ENCODE assay signal across 7 cellular contexts in the genomic region with DNA sequence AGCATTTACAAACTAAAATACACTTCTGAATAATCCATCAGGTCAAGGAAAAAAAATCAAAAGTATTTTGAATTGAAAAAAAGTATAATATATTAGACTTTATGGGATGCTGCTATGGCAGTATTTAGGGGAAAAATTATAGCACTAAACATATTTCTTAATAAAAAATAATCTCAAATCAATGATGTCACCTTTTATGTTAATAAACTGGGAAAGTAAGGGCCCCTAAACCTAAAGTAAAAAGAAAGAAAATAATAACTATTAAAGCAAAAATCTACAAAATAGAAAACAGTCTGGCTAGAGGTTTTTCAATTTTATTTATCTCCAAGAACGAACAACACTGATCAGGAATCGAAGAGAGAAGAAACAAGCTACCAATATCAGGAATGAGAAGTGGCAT.
"Had no signal": no experiment of that assay in that cellular context is flagged by ENCODE, and none has a peak within 500 bp of the region (broad histone marks: within the 10 kb centered on the region; RNA-seq: fewer than 3 reads in every experiment).

No MANE protein-coding gene starts in this region.

- H3K4me3 ChIP-seq: GM23248, HAP-1 had no signal

- H3K4me1 ChIP-seq: HAP-1 had no signal

- H3K27ac ChIP-seq: GM23248, KMS-11 had no signal

- FAIRE-seq: HTR-8/SVneo had no signal

- H3K9me3 ChIP-seq: HAP-1 had no signal

- DNase-seq: GM23248, GOT3, H7, KBM-7 had no signal

- H3K36me3 ChIP-seq: HAP-1 had no signal
